In the genomic region with DNA sequence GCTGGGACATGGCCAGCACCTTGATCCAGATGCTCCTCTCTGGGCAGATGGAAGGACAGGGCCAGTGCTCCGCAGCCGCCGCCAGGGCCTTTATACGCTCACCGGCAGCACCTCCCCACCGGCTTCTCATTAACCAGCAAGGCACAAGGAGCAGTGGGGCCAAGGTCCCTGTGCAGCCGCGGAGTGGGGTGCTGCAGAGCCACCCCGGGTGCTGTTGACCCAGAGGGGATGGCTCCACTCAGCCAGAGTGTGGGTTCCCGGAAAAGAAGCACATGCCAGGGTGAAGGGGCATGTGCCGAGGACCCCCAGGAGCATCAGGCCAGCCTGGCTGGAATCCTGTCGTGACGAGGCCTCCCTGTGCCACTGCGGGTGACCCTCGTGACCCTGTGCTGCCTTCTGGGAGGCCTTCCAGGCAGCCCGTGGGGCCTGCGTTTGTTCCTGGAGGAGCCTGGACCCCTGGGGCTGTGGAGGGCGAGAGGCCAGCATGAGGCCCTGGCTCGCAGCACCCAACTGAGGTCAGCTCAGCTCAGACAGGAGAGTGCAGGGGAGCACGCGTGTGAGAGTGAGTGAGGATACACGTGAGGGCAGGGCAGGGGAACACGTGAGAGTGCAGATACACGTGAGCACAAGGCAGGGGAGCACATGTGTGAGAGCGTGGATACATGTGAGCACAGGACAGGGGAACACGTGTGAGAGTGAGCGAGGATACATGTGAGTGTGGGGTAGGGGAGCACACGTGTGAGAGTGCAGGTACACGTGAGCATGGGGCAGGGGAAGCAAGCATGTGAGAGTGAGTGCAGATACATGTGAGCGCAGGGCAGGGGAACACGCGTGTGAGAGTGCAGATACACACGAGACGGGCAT, we compare ENCODE assay signal across 1 cellular context.
TF ChIP-seq lines count a peak whose summit lies in the region.

A gene with protein sequence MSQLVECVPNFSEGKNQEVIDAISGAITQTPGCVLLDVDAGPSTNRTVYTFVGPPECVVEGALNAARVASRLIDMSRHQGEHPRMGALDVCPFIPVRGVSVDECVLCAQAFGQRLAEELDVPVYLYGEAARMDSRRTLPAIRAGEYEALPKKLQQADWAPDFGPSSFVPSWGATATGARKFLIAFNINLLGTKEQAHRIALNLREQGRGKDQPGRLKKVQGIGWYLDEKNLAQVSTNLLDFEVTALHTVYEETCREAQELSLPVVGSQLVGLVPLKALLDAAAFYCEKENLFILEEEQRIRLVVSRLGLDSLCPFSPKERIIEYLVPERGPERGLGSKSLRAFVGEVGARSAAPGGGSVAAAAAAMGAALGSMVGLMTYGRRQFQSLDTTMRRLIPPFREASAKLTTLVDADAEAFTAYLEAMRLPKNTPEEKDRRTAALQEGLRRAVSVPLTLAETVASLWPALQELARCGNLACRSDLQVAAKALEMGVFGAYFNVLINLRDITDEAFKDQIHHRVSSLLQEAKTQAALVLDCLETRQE (minus strand): TSS at position 66 of the 864 bp plus-strand sequence. CDS start 56 bp downstream, at position 10.

TF ChIP-seq in liver, 16 proteins besides CTCF, POLR2A, EP300 and RAD21 (continued from another document):
- TF ChIP-seq, protein P1, sequence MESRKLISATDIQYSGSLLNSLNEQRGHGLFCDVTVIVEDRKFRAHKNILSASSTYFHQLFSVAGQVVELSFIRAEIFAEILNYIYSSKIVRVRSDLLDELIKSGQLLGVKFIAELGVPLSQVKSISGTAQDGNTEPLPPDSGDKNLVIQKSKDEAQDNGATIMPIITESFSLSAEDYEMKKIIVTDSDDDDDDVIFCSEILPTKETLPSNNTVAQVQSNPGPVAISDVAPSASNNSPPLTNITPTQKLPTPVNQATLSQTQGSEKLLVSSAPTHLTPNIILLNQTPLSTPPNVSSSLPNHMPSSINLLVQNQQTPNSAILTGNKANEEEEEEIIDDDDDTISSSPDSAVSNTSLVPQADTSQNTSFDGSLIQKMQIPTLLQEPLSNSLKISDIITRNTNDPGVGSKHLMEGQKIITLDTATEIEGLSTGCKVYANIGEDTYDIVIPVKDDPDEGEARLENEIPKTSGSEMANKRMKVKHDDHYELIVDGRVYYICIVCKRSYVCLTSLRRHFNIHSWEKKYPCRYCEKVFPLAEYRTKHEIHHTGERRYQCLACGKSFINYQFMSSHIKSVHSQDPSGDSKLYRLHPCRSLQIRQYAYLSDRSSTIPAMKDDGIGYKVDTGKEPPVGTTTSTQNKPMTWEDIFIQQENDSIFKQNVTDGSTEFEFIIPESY (IDR thresholded peaks at IDR 0.05), result no peak
- TF ChIP-seq RXRA (IDR thresholded peaks at IDR 0.05), result peak; percentile 90 to 96
- TF ChIP-seq YY1 (IDR thresholded peaks at IDR 0.05), result peak; percentile 69
- TF ChIP-seq EGR1 (IDR thresholded peaks at IDR 0.05; ENCODE audit: low read depth in 2 of 2), result no peak
- peak; percentile 76 to 80 for TF ChIP-seq HNF4A (conservative IDR thresholded peaks at IDR 0.05)
- TF ChIP-seq SP1 (IDR thresholded peaks at IDR 0.05), result peak; percentile 91
- TF ChIP-seq, protein P2, sequence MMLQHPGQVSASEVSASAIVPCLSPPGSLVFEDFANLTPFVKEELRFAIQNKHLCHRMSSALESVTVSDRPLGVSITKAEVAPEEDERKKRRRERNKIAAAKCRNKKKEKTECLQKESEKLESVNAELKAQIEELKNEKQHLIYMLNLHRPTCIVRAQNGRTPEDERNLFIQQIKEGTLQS (IDR thresholded peaks at IDR 0.05), result no peak
- TF ChIP-seq, protein P3, sequence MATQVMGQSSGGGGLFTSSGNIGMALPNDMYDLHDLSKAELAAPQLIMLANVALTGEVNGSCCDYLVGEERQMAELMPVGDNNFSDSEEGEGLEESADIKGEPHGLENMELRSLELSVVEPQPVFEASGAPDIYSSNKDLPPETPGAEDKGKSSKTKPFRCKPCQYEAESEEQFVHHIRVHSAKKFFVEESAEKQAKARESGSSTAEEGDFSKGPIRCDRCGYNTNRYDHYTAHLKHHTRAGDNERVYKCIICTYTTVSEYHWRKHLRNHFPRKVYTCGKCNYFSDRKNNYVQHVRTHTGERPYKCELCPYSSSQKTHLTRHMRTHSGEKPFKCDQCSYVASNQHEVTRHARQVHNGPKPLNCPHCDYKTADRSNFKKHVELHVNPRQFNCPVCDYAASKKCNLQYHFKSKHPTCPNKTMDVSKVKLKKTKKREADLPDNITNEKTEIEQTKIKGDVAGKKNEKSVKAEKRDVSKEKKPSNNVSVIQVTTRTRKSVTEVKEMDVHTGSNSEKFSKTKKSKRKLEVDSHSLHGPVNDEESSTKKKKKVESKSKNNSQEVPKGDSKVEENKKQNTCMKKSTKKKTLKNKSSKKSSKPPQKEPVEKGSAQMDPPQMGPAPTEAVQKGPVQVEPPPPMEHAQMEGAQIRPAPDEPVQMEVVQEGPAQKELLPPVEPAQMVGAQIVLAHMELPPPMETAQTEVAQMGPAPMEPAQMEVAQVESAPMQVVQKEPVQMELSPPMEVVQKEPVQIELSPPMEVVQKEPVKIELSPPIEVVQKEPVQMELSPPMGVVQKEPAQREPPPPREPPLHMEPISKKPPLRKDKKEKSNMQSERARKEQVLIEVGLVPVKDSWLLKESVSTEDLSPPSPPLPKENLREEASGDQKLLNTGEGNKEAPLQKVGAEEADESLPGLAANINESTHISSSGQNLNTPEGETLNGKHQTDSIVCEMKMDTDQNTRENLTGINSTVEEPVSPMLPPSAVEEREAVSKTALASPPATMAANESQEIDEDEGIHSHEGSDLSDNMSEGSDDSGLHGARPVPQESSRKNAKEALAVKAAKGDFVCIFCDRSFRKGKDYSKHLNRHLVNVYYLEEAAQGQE (IDR thresholded peaks at IDR 0.05), result peak; percentile 95
- peak; percentile 88 for TF ChIP-seq MAX (IDR thresholded peaks at IDR 0.05)
- TF ChIP-seq FOXA2 (IDR thresholded peaks at IDR 0.05), result no peak
